Comparison of ENCODE assay signal across 23 cellular contexts in genomic region chr13:98089826-98090225, GRCh38.
"Had no signal": no experiment of that assay in that cellular context is flagged by ENCODE, and none has a peak within 500 bp of the region (broad histone marks: within the 10 kb centered on the region; RNA-seq: fewer than 3 reads in every experiment).

No MANE protein-coding gene starts in this region.

- H3K9me3 Mint-ChIP-seq: activated naive CD4-positive, alpha-beta T cell treated with anti-CD3 and anti-CD28 coated beads, Interleukin-2, amount 10 ng/mL, durations not matched to agents 7 days and 5 days had no signal

- H3K4me2 ChIP-seq: smooth muscle cell had no signal

- H3K4me1 ChIP-seq: esophagus squamous epithelium, psoas muscle, suprapubic skin, transverse colon, vagina had no signal

- H3K9me3 ChIP-seq: esophagus squamous epithelium, psoas muscle, suprapubic skin, transverse colon, vagina had no signal

- H3K27me3 Mint-ChIP-seq: dendritic cell treated with granulocyte-macrophage colony-stimulating factor and Interleukin-4, amounts not matched to agents 40 ng/mL and 50 ng/mL, for 4 days; stimulated activated naive CD8-positive, alpha-beta T cell treated with anti-CD3 and anti-CD28 coated beads, Interleukin-15, amount 100 ng/mL, for 72 hours had no signal

- H3K4me1 Mint-ChIP-seq: activated naive CD4-positive, alpha-beta T cell treated with anti-CD3 and anti-CD28 coated beads, Interleukin-2, amount 10 ng/mL, durations not matched to agents 7 days and 5 days; activated naive CD8-positive, alpha-beta T cell treated with anti-CD3 and anti-CD28 coated beads, Interleukin-2, amount 50 U/mL, for 24 hours; naive thymus-derived CD8-positive, alpha-beta T cell; stimulated activated naive CD8-positive, alpha-beta T cell treated with anti-CD3 and anti-CD28 coated beads, Interleukin-15, amount 100 ng/mL, for 72 hours had no signal

- H3K36me3 ChIP-seq: esophagus squamous epithelium, ovary, suprapubic skin, transverse colon, vagina, WERI-Rb-1 had no signal

- H3K27ac ChIP-seq: esophagus squamous epithelium, ovary, psoas muscle, suprapubic skin, transverse colon, vagina, WERI-Rb-1 had no signal

- H3K4me3 Mint-ChIP-seq: activated naive CD4-positive, alpha-beta T cell treated with anti-CD3 and anti-CD28 coated beads, Interleukin-2, amount 10 ng/mL, durations not matched to agents 7 days and 5 days; activated naive CD8-positive, alpha-beta T cell treated with anti-CD3 and anti-CD28 coated beads, Interleukin-2, amount 50 U/mL, for 24 hours; dendritic cell treated with granulocyte-macrophage colony-stimulating factor and Interleukin-4, amounts not matched to agents 40 ng/mL and 50 ng/mL, for 4 days; naive thymus-derived CD8-positive, alpha-beta T cell; stimulated activated naive CD8-positive, alpha-beta T cell treated with anti-CD3 and anti-CD28 coated beads, Interleukin-15, amount 100 ng/mL, for 72 hours had no signal

- FAIRE-seq: frontal cortex had no signal

- H3K27ac Mint-ChIP-seq: activated naive CD4-positive, alpha-beta T cell treated with anti-CD3 and anti-CD28 coated beads, Interleukin-2, amount 10 ng/mL, durations not matched to agents 7 days and 5 days; activated naive CD8-positive, alpha-beta T cell treated with anti-CD3 and anti-CD28 coated beads, Interleukin-2, amount 50 U/mL, for 24 hours; dendritic cell treated with granulocyte-macrophage colony-stimulating factor and Interleukin-4, amounts not matched to agents 40 ng/mL and 50 ng/mL, for 4 days; naive thymus-derived CD8-positive, alpha-beta T cell; stimulated activated naive CD8-positive, alpha-beta T cell treated with anti-CD3 and anti-CD28 coated beads, Interleukin-15, amount 100 ng/mL, for 72 hours had no signal

- ATAC-seq: activated naive CD8-positive, alpha-beta T cell treated with anti-CD3 and anti-CD28 coated beads, Interleukin-2, amount 50 U/mL, for 24 hours; naive thymus-derived CD8-positive, alpha-beta T cell; psoas muscle; right cardiac atrium; stimulated activated naive CD8-positive, alpha-beta T cell treated with anti-CD3 and anti-CD28 coated beads, Interleukin-15, amount 100 ng/mL, for 72 hours had no signal

- H3K27me3 ChIP-seq: esophagus squamous epithelium, ovary, suprapubic skin, transverse colon, vagina had no signal

- DNase-seq: activated CD4-positive, alpha-beta T cell treated with anti-CD3 and anti-CD28 coated beads for 1 hour; activated CD8-positive, alpha-beta memory T cell treated with anti-CD3 and anti-CD28 coated beads for 24 hours; activated CD8-positive, alpha-beta memory T cell treated with anti-CD3 and anti-CD28 coated beads, Interleukin-2, amount 50 U/mL, for 48 hours; activated effector memory CD4-positive, alpha-beta T cell treated with Interleukin-2 at 50 U/mL for 16 hours; activated naive CD4-positive, alpha-beta T cell treated with anti-CD3 and anti-CD28 coated beads, Interleukin-2, amount 10 ng/mL, durations not matched to agents 7 days and 5 days; activated naive CD8-positive, alpha-beta T cell treated with anti-CD3 and anti-CD28 coated beads, Interleukin-2, amount 50 U/mL, for 24 hours; activated T-cell treated with anti-CD3 and anti-CD28 coated beads, Interleukin-2, amount 50 U/mL, for 48 hours; effector CD8-positive, alpha-beta T cell; esophagus squamous epithelium; head of caudate nucleus; naive thymus-derived CD8-positive, alpha-beta T cell; ovary; psoas muscle; right cardiac atrium; stimulated activated CD4-positive, alpha-beta T cell treated with anti-CD3 and anti-CD28 coated beads, Interleukin-4, amount 100 ng/mL, for 1 hour; stimulated activated naive CD8-positive, alpha-beta T cell treated with anti-CD3 and anti-CD28 coated beads, Interleukin-15, amount 100 ng/mL, for 72 hours; transverse colon; WERI-Rb-1 had no signal

- H3K36me3 Mint-ChIP-seq: activated naive CD4-positive, alpha-beta T cell treated with anti-CD3 and anti-CD28 coated beads, Interleukin-2, amount 10 ng/mL, durations not matched to agents 7 days and 5 days had no signal

- H3K4me3 ChIP-seq: esophagus squamous epithelium, ovary, psoas muscle, smooth muscle cell, suprapubic skin, transverse colon, vagina had no signal
